ENCODE assay signal across 25 cellular contexts in the genomic region with DNA sequence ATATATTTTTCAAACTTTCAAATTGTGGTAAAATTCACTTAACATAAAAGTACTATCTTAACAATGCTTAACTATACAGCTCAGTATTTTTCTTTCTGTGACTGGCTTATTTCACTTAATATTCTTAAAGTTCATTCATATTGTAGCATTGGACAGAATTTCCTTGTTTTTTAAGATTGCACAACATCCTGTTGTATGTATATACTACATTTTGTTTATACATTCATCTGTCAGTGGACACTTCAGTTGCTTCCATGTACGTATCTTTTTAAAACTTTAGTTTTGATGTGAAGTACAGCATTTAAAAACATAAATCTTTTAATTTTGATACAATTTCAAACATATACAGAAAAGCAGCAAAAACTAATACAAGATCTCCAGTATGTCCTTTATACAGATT.
DNase-seq lines count a peak whose midpoint lies in the region; ATAC-seq, FAIRE-seq and TF ChIP-seq lines count a peak whose summit lies in the region.
"Had no signal": no experiment of that assay in that cellular context is flagged by ENCODE, and none has a peak within 500 bp of the region (broad histone marks: within the 10 kb centered on the region; RNA-seq: fewer than 3 reads in every experiment).

No MANE protein-coding gene starts in this region.

- H4K20me1 ChIP-seq in HepG2 (ENCODE audit: insufficient read depth, low read length), result no peaks in the 10 kb centered on the region
- peaks cover 95% of the 10 kb centered on the region for H4K20me1 ChIP-seq in smooth muscle cell (ENCODE audit: low read depth)

- H3K4me1 ChIP-seq in HepG2 (ENCODE audit: insufficient read depth, low read length), result peaks cover 62% of the 10 kb centered on the region
- peaks cover 0 to 11% (median 2%) of the 10 kb centered on the region in 4 donors for H3K4me1 ChIP-seq in right lobe of liver
- H3K4me1 ChIP-seq in smooth muscle cell (ENCODE audit: low read depth), result peaks cover 6% of the 10 kb centered on the region

- TF ChIP-seq RAD21 in HepG2 (CRISPR knock-in tag; IDR thresholded peaks at IDR 0.05) (no peak), Ishikawa (IDR thresholded peaks at IDR 0.05; ENCODE audit: low read depth) (no peak)

- no peaks in the 10 kb centered on the region for H3K27me3 ChIP-seq in HepG2 (ENCODE audit: control insufficient read depth in 1 of 2, insufficient read depth in 2 of 2, low read length in 2 of 2)
- no peaks in the 10 kb centered on the region for H3K27me3 ChIP-seq in right lobe of liver
- no peaks in the 10 kb centered on the region for H3K27me3 ChIP-seq in smooth muscle cell (ENCODE audit: low read depth)
- H3K27me3 ChIP-seq: BE2C; BLaER1 treated with 17β-estradiol and CSF1 and Interleukin-3, amounts not matched to agents 10 nM and 100 nM had no signal

- 97% methylated on average over 1 of the region's 1 CpG for WGBS in HepG2 (ENCODE audit: low lambda C conversion rate)
- WGBS in right lobe of liver (ENCODE audit: insufficient coverage, low coverage, low lambda C conversion rate, missing lambda C conversion rate), result 39% methylated on average over 1 of the region's 1 CpG
- 56% methylated on average over 1 of the region's 1 CpG for WGBS in smooth muscle cell (ENCODE audit: low lambda C conversion rate)

- CTCF ChIA-PET in HepG2 (lab: Yijun Ruan, JAX; ENCODE audit: low intra/inter-chr PET ratio, low total read pairs), result no interaction called here

- no peaks in the 10 kb centered on the region for H3F3A ChIP-seq in smooth muscle cell (ENCODE audit: low read depth)

- in situ Hi-C loops in HepG2 (cut with HindIII; ENCODE audit: extremely low pct_ligation_motif_present, low pct_unique_long_range_greater_than_20kb), result no loop called here

- no peak for TF ChIP-seq CTCF in HepG2 (CRISPR knock-in tag; IDR thresholded peaks at IDR 0.05)
- TF ChIP-seq CTCF in right lobe of liver (IDR thresholded peaks at IDR 0.05), result no peak
- no peak for TF ChIP-seq CTCF in smooth muscle cell (IDR thresholded peaks at IDR 0.05; ENCODE audit: borderline replicate concordance, insufficient read depth, poor library complexity, severe bottlenecking)

- no peak for ATAC-seq in HepG2
- no peak for ATAC-seq in right lobe of liver
- ATAC-seq: GM23338 had no signal

- H3K27ac ChIP-seq in HepG2 (ENCODE audit: extremely low read length, insufficient read depth, low read length), result no peak overlapping the region
- no peak overlapping the region for H3K27ac ChIP-seq in right lobe of liver
- peak overlapping the region; percentile 62 for H3K27ac ChIP-seq in smooth muscle cell (ENCODE audit: low read depth)
- H3K27ac ChIP-seq: 22Rv1; BLaER1 treated with 17β-estradiol and CSF1 and Interleukin-3, amounts not matched to agents 10 nM and 100 nM had no signal

- H2AFZ ChIP-seq in HepG2 (ENCODE audit: low read length) (no peak overlapping the region), smooth muscle cell (ENCODE audit: low read depth) (no peak overlapping the region)
- H2AFZ ChIP-seq: GM23338 had no signal

- no peak overlapping the region for H3K4me3 ChIP-seq in HepG2 (replicated peaks in 1 of 3; ENCODE audit: insufficient read depth in 1 of 3, low read depth in 2 of 3, low read length in 3 of 3)
- no peak overlapping the region for H3K4me3 ChIP-seq in right lobe of liver
- H3K4me3 ChIP-seq in smooth muscle cell, result no peak overlapping the region
- H3K4me3 ChIP-seq: BLaER1 treated with 17β-estradiol and CSF1 and Interleukin-3, amounts not matched to agents 10 nM and 100 nM; GM23338 had no signal

- H3K9ac ChIP-seq in HepG2 (ENCODE audit: insufficient read depth, low read depth, low read length) (no peak overlapping the region), smooth muscle cell (ENCODE audit: low read depth) (no peak overlapping the region)
- H3K9ac ChIP-seq: BLaER1 treated with 17β-estradiol and CSF1 and Interleukin-3, amounts not matched to agents 10 nM and 100 nM had no signal

- POLR2A ChIA-PET in HepG2 (lab: Yijun Ruan, JAX), result no interaction called here

- TF ChIP-seq EP300 in HepG2 (IDR thresholded peaks at IDR 0.05; ENCODE audit: low read depth in 2 of 2, low read length in 2 of 2), result no peak
- no peak for TF ChIP-seq EP300 in HepG2 (CRISPR knock-in tag; IDR thresholded peaks at IDR 0.05; ENCODE audit: borderline replicate concordance)
- TF ChIP-seq EP300 in Ishikawa (IDR thresholded peaks at IDR 0.05; ENCODE audit: borderline replicate concordance), result no peak

- no peak for DNase-seq in HepG2 (ENCODE audit: low spot score)
- no peak for DNase-seq in right lobe of liver
- peak; percentile 28 for DNase-seq in iris pigment epithelial cell (ENCODE audit: low read depth)
- no peak for DNase-seq in smooth muscle cell (lab: John Stamatoyannopoulos, UW; ENCODE audit: unreplicated experiment)
- no peak for DNase-seq in NCI-H1105 treated with DMSO at 0.1 percent for 48 hours (lab: John Stamatoyannopoulos, UW)
- no peak for DNase-seq in midbrain (lab: John Stamatoyannopoulos, UW)
- no peak for DNase-seq in RPMI8226
- DNase-seq: ACHN; AML-193; BE2C; Calu3; CD4-positive, alpha-beta memory T cell; COR-L47; DMS53; DMS79 treated with DMSO at 0.1 percent for 48 hours; H9; HFFc6 had no signal

- H3K4me2 ChIP-seq in HepG2 (ENCODE audit: low read depth, low read length) (no peak overlapping the region), smooth muscle cell (peak overlapping the region; percentile 42)
- H3K4me2 ChIP-seq: GM23338 had no signal

- H3K36me3 ChIP-seq in HepG2 (replicated peaks in 1 of 2; ENCODE audit: control insufficient read depth in 1 of 2, insufficient read depth in 2 of 2, low read length in 2 of 2) (no peaks in the 10 kb centered on the region), right lobe of liver (no peaks in the 10 kb centered on the region), smooth muscle cell (ENCODE audit: low read depth) (no peaks in the 10 kb centered on the region)
- H3K36me3 ChIP-seq: BE2C had no signal

- intact Hi-C loops in HepG2 (cut with micrococcal nuclease; ENCODE audit: unreplicated experiment) (no loop called here), right lobe of liver (cut with DNase I) (no loop called here)

- FAIRE-seq in HepG2 (lab: Jason Lieb, UNC), result no peak
- FAIRE-seq: A204.1, G401.6, GM12892, GM19239 had no signal

- H3K79me2 ChIP-seq in HepG2 (ENCODE audit: insufficient read depth, low read length) (no peaks in the 10 kb centered on the region), smooth muscle cell (ENCODE audit: low read depth) (peaks cover 70% of the 10 kb centered on the region)

- BruUV-seq in HepG2 (replicated peaks; lab: Mats Ljungman, UMichigan), result no TSS peak

- no peaks in the 10 kb centered on the region for H3K9me3 ChIP-seq in HepG2 (ENCODE audit: low read length)
- no peaks in the 10 kb centered on the region for H3K9me3 ChIP-seq in right lobe of liver
- no peaks in the 10 kb centered on the region for H3K9me3 ChIP-seq in smooth muscle cell (replicated peaks; ENCODE audit: low read depth)
- H3K9me3 ChIP-seq: BE2C had no signal

- TF ChIP-seq POLR2A in HepG2 (IDR thresholded peaks at IDR 0.05; ENCODE audit: insufficient read depth in 1 of 2, low read depth in 2 of 2, low read length in 2 of 2), result no peak
- no peak for TF ChIP-seq POLR2A in right lobe of liver (IDR thresholded peaks at IDR 0.05)

TF ChIP-seq in HepG2, 621 proteins besides CTCF, POLR2A, EP300 and RAD21 (continues in another document):
- no peak for TF ChIP-seq ELF1 (CRISPR knock-in tag; IDR thresholded peaks at IDR 0.05)
- no peak for TF ChIP-seq SATB2 (CRISPR knock-in tag; IDR thresholded peaks at IDR 0.05)
- peak; percentile 38; the same call in 1 of the 2 replicates for TF ChIP-seq CEBPG (CRISPR knock-in tag; IDR thresholded peaks at IDR 0.05)
- TF ChIP-seq FOXP1 (IDR thresholded peaks at IDR 0.05), result no peak
- TF ChIP-seq FOXP1 (CRISPR knock-in tag; IDR thresholded peaks at IDR 0.05), result peak; percentile 24; the same call in 1 of the 2 replicates
- no peak for TF ChIP-seq ZNF367 (CRISPR knock-in tag; IDR thresholded peaks at IDR 0.05; ENCODE audit: borderline replicate concordance)
- TF ChIP-seq, protein P1, sequence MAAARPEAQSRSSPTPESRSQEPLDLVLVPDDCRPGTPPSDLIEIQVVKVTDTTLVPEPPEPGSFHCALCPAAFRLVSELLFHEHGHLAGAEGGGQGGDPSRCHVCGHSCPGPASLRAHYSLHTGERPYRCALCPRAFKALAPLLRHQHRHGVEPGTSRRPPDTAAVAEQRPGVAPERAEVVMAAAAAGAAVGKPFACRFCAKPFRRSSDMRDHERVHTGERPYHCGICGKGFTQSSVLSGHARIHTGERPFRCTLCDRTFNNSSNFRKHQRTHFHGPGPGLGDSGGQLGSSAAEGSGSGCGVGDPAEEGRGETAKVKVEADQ (CRISPR knock-in tag; IDR thresholded peaks at IDR 0.05; ENCODE audit: borderline replicate concordance), result no peak

TF ChIP-seq in Ishikawa, 13 proteins besides CTCF, POLR2A, EP300 and RAD21 (continues in another document):
- TF ChIP-seq YY1 (IDR thresholded peaks at IDR 0.05; ENCODE audit: low read depth), result no peak
- no peak for TF ChIP-seq NFIC (IDR thresholded peaks at IDR 0.05)
- no peak for TF ChIP-seq TEAD4 (IDR thresholded peaks at IDR 0.05)
- TF ChIP-seq CREB1 (IDR thresholded peaks at IDR 0.05; ENCODE audit: low read depth), result no peak
- TF ChIP-seq, protein P2, sequence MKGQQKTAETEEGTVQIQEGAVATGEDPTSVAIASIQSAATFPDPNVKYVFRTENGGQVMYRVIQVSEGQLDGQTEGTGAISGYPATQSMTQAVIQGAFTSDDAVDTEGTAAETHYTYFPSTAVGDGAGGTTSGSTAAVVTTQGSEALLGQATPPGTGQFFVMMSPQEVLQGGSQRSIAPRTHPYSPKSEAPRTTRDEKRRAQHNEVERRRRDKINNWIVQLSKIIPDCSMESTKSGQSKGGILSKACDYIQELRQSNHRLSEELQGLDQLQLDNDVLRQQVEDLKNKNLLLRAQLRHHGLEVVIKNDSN (IDR thresholded peaks at IDR 0.05), result no peak
- 0 out of 2 replicates have a peak, but pooled peaks have one; percentile 43 for TF ChIP-seq CEBPB (IDR thresholded peaks at IDR 0.05)
